12 cellular contexts compared by ENCODE assay signal in the genomic region with DNA sequence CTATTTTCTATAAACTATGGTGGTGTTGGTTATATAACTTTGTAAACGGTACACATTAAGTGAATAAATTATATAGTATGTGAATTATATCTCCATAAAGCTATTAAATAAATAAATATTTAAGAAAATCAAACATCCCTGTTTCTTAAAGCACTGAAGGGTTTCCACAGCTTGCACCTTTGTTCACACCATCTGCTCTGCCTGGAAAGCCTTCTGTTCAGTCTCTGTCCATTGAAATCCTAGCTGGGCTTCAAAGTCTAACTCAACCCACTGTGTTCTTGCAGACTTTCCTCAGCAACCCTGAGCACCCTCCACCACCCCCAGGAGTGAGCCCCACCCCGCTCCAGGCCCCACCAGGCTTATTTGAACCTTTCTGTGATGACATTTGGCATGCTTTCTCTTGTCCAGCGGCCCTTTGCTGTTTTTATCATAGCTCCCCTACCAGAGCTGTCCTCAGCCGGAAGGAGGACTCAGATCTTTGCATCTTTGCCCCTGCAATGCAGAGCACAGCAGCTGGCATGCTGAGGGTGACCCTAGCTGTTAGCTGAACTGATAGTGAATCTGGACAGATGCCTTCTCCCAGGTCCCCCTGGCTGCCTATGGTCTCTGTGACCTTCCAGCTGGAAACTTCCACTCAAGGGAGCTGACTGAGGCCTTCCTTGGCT.
DNase-seq lines count a peak whose midpoint lies in the region; FAIRE-seq and TF ChIP-seq lines count a peak whose summit lies in the region.
"Had no signal": no experiment of that assay in that cellular context is flagged by ENCODE, and none has a peak within 500 bp of the region (broad histone marks: within the 10 kb centered on the region; RNA-seq: fewer than 3 reads in every experiment).

No MANE protein-coding gene starts in this region.

- H3K4me3 ChIP-seq in colonic mucosa (no peak overlapping the region), GM23248 (no peak overlapping the region)
- H3K4me3 ChIP-seq: sigmoid colon had no signal

- in situ Hi-C loops in GM23248 (cut with MboI) = no loop called here

- peaks cover 16% of the 10 kb centered on the region for H3F3A ChIP-seq in GM23248 (ENCODE audit: insufficient read depth)

- no peak overlapping the region for H2AFZ ChIP-seq in GM23248

- H3K27me3 Mint-ChIP-seq in osteocyte (ENCODE audit: unreplicated experiment) = no peaks in the 10 kb centered on the region
- no peaks in the 10 kb centered on the region for H3K27me3 Mint-ChIP-seq in chondrocyte (ENCODE audit: low read depth)

- H3K4me3 Mint-ChIP-seq in osteocyte (ENCODE audit: unreplicated experiment) (no peak overlapping the region), chondrocyte (ENCODE audit: unreplicated experiment) (no peak overlapping the region)

- DNase-seq in D341Med (ENCODE audit: low spot score) (peak; percentile 47), NCI-H1694 (lab: John Stamatoyannopoulos, UW) (peak; percentile 39), colonic mucosa (peak; percentile 14), osteocyte (ENCODE audit: extremely low spot score, unreplicated experiment) (peak; percentile 73), GM23248 (no peak), urothelium cell line (ENCODE audit: low spot score) (no peak), chondrocyte (ENCODE audit: low spot score) (no peak), NCI-H345 (lab: John Stamatoyannopoulos, UW) (no peak)
- DNase-seq: HCEC 1CT, sigmoid colon, T1000 had no signal

- H3K9me3 Mint-ChIP-seq in osteocyte (ENCODE audit: unreplicated experiment) (no peaks in the 10 kb centered on the region), chondrocyte (ENCODE audit: low read depth) (no peaks in the 10 kb centered on the region)

- TF ChIP-seq CTCF in colonic mucosa (IDR thresholded peaks at IDR 0.05) (no peak), osteocyte (IDR thresholded peaks at IDR 0.05) (no peak), chondrocyte (IDR thresholded peaks at IDR 0.05) (no peak)

- H3K4me2 ChIP-seq in GM23248 (ENCODE audit: unreplicated experiment) = no peak overlapping the region

- H3K9ac ChIP-seq in colonic mucosa (ENCODE audit: low read depth in 2 of 2, low read length in 2 of 2) (no peak overlapping the region), GM23248 (no peak overlapping the region)

- H3K27ac Mint-ChIP-seq in osteocyte (ENCODE audit: unreplicated experiment) = peak overlapping the region; percentile 62
- no peak overlapping the region for H3K27ac Mint-ChIP-seq in chondrocyte (ENCODE audit: unreplicated experiment)

- intact Hi-C loops in colonic mucosa (cut with DNase I) = no loop called here

- peaks cover 37% of the 10 kb centered on the region for H3K4me1 Mint-ChIP-seq in osteocyte (ENCODE audit: unreplicated experiment)
- H3K4me1 Mint-ChIP-seq in chondrocyte (ENCODE audit: low read depth) = peaks cover 31% of the 10 kb centered on the region

- H3K27me3 ChIP-seq in colonic mucosa (no peaks in the 10 kb centered on the region), GM23248 (replicated peaks; ENCODE audit: insufficient read depth) (no peaks in the 10 kb centered on the region)
- H3K27me3 ChIP-seq: sigmoid colon had no signal

- H3K36me3 ChIP-seq in colonic mucosa = no peaks in the 10 kb centered on the region
- H3K36me3 ChIP-seq in GM23248 (ENCODE audit: low read depth) = no peaks in the 10 kb centered on the region
- H3K36me3 ChIP-seq: sigmoid colon had no signal

- H3K27ac ChIP-seq in colonic mucosa (no peak overlapping the region), GM23248 (no peak overlapping the region)

- H3K9me3 ChIP-seq in colonic mucosa (no peaks in the 10 kb centered on the region), GM23248 (ENCODE audit: low read depth) (no peaks in the 10 kb centered on the region)
- H3K9me3 ChIP-seq: sigmoid colon had no signal

- H3K36me3 Mint-ChIP-seq in osteocyte (ENCODE audit: unreplicated experiment) (peaks cover 7% of the 10 kb centered on the region), chondrocyte (ENCODE audit: low read depth) (no peaks in the 10 kb centered on the region)

- no peaks in the 10 kb centered on the region for H3K9me2 ChIP-seq in GM23248 (ENCODE audit: insufficient read depth)

- WGBS in GM23248 (ENCODE audit: low coverage in 1 of 2, low lambda C conversion rate in 2 of 2, missing lambda C conversion rate in 2 of 2), 2 experiments = 85 to 90% methylated on average over 4 of the region's 4 CpGs

- FAIRE-seq in urothelium cell line (lab: Jason Lieb, UNC) = no peak
- FAIRE-seq: islet of Langerhans had no signal

- H3K79me2 ChIP-seq in GM23248 (ENCODE audit: insufficient read depth) = no peaks in the 10 kb centered on the region

- H3K4me1 ChIP-seq in colonic mucosa (no peaks in the 10 kb centered on the region), GM23248 (ENCODE audit: insufficient read depth) (peaks cover 23% of the 10 kb centered on the region)

- H4K20me1 ChIP-seq in GM23248 (ENCODE audit: insufficient read depth) = no peaks in the 10 kb centered on the region

Comparison
In these comparisons a context has a peak if more than half of its experiments do, and no peak if none do; other contexts are left out.
1. DNase-seq: peak in D341Med (single experiment), NCI-H1694 (single experiment), colonic mucosa (single experiment) and osteocyte (single experiment); none in GM23248 (single experiment), urothelium cell line (single experiment), chondrocyte (single experiment) and NCI-H345 (single experiment).